Comparison of ENCODE assay signal across 8 cellular contexts in the genomic region with DNA sequence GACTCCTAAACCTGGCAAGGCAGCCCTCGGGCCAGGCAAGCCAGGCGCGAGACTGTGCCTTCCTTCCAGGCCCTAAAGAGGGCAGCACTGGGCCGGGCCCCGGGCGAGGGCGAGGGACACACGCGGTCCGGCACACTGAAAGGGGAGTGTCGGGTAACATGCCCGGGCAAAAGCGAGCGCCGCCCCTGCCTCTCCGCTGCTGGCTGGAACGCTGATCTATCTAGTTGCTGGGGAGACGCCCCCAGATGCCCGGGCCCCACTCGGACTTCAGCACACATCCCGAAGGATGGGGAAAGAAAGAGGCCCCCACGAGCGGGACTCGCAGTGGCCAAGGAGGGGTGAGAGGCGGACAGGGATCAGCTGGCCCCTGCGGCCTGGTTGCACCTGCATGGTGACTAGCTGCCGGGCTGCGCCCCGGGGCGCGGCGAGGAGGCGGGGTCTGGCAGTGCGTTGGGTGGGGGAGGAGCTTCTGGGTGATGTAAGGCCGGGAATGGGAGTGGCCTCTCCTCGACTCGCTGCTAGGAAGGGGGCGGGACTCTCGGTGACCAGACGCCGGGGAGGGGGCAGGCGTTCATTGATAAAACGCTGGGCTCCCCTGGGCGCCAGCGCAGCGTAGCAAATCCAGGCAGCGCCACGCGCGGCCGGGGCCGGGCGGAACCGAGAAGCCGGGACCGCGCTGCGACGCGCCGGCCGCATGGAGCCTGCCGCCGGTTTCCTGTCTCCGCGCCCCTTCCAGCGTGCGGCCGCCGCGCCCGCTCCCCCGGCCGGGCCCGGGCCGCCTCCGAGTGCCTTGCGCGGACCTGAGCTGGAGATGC. TPM values are rescaled to one million over a fixed set of nuclear protein-coding genes. Genes with fewer than 3 reads are reported as not detected.
DNase-seq lines count a peak whose midpoint lies in the region; ATAC-seq and TF ChIP-seq lines count a peak whose summit lies in the region.

Gene PLK3 (plus strand): TSS at position 608 of the 815 bp plus-strand sequence. CDS start 87 bp downstream, at position 695.

- H3K4me1 ChIP-seq in mucosa of stomach (ENCODE audit: control insufficient read depth, insufficient read depth, low read length) = peaks cover 16% of the 10 kb centered on the region

- TF ChIP-seq POLR2A in erythroblast (IDR thresholded peaks at IDR 0.05; ENCODE audit: low read length) = peak; percentile 93

- H3K4me3 Mint-ChIP-seq in activated T-cell treated with anti-CD3 and anti-CD28 coated beads, Interleukin-2, amount 50 U/mL, for 24 hours = peak within 1 kb of the TSS; percentile 88

- peaks cover 9% of the 10 kb centered on the region for H3K36me3 ChIP-seq in mucosa of stomach (ENCODE audit: control insufficient read depth, insufficient read depth, low read length)

- no peaks in the 10 kb centered on the region for H3K27me3 Mint-ChIP-seq in activated T-cell treated with anti-CD3 and anti-CD28 coated beads, Interleukin-2, amount 50 U/mL, for 24 hours

- peak within 1 kb of the TSS; percentile 99 for H3K27ac Mint-ChIP-seq in activated T-cell treated with anti-CD3 and anti-CD28 coated beads, Interleukin-2, amount 50 U/mL, for 24 hours

- no peaks in the 10 kb centered on the region for H3K9me3 Mint-ChIP-seq in activated T-cell treated with anti-CD3 and anti-CD28 coated beads, Interleukin-2, amount 50 U/mL, for 24 hours

- no peaks in the 10 kb centered on the region for H3K27me3 ChIP-seq in mucosa of stomach (ENCODE audit: control insufficient read depth, insufficient read depth, low read length)

- DNase-seq in DMS79 treated with DMSO at 0.1 percent for 48 hours (lab: John Stamatoyannopoulos, UW) = peak; percentile 96
- DNase-seq in KG1 (lab: John Stamatoyannopoulos, UW) = peak; percentile 93
- peak; percentile 99 for DNase-seq in activated T-cell treated with anti-CD3 and anti-CD28 coated beads, Interleukin-2, amount 50 U/mL, for 24 hours
- peak; percentile 98 to 99 for DNase-seq in erythroblast (lab: John Stamatoyannopoulos, UW)
- peak; percentile 95 for DNase-seq in stimulated activated CD8-positive, alpha-beta memory T cell treated with anti-CD3 and anti-CD28 coated beads, Interleukin-7, amount 100 ng/mL, for 1 hour (ENCODE audit: low read depth in 2 of 2)

- H3K4me3 ChIP-seq in mucosa of stomach (ENCODE audit: low read length) = peak within 1 kb of the TSS; percentile 80

- no peaks in the 10 kb centered on the region for H3K9me3 ChIP-seq in mucosa of stomach (ENCODE audit: control insufficient read depth, low read length)

- H3K9ac ChIP-seq in mucosa of stomach (ENCODE audit: low read length) = peak within 1 kb of the TSS; percentile 87

- H3K4me1 Mint-ChIP-seq in activated T-cell treated with anti-CD3 and anti-CD28 coated beads, Interleukin-2, amount 50 U/mL, for 24 hours (ENCODE audit: low read depth) = peaks cover 45% of the 10 kb centered on the region

- peaks cover 46% of the 10 kb centered on the region for H3K36me3 Mint-ChIP-seq in activated T-cell treated with anti-CD3 and anti-CD28 coated beads, Interleukin-2, amount 50 U/mL, for 24 hours (ENCODE audit: low read depth)

- ATAC-seq in GM21723 (IDR thresholded peaks at IDR 0.05; ENCODE audit: unreplicated experiment) = peak; percentile 82

TF ChIP-seq in PFSK-1, 5 proteins besides CTCF, POLR2A, EP300 and RAD21:
- TF ChIP-seq, protein P1, sequence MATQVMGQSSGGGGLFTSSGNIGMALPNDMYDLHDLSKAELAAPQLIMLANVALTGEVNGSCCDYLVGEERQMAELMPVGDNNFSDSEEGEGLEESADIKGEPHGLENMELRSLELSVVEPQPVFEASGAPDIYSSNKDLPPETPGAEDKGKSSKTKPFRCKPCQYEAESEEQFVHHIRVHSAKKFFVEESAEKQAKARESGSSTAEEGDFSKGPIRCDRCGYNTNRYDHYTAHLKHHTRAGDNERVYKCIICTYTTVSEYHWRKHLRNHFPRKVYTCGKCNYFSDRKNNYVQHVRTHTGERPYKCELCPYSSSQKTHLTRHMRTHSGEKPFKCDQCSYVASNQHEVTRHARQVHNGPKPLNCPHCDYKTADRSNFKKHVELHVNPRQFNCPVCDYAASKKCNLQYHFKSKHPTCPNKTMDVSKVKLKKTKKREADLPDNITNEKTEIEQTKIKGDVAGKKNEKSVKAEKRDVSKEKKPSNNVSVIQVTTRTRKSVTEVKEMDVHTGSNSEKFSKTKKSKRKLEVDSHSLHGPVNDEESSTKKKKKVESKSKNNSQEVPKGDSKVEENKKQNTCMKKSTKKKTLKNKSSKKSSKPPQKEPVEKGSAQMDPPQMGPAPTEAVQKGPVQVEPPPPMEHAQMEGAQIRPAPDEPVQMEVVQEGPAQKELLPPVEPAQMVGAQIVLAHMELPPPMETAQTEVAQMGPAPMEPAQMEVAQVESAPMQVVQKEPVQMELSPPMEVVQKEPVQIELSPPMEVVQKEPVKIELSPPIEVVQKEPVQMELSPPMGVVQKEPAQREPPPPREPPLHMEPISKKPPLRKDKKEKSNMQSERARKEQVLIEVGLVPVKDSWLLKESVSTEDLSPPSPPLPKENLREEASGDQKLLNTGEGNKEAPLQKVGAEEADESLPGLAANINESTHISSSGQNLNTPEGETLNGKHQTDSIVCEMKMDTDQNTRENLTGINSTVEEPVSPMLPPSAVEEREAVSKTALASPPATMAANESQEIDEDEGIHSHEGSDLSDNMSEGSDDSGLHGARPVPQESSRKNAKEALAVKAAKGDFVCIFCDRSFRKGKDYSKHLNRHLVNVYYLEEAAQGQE (IDR thresholded peaks at IDR 0.05; ENCODE audit: insufficient read depth in 1 of 2, low read depth in 2 of 2, low read length in 2 of 2) = no peak
- TF ChIP-seq POLR2AphosphoS5 (IDR thresholded peaks at IDR 0.05; ENCODE audit: low read depth, low read length) (peak; percentile 83), TAF1 (IDR thresholded peaks at IDR 0.05; ENCODE audit: borderline replicate concordance, insufficient read depth, low read length) (peak; percentile 43; the same call in 1 of the 2 replicates)
TF ChIP-seq in PFSK-1: peak in this region for 2.

RNA-seq across cellular contexts. Expression of gene PLK3, which starts in this region (rescaled TPM):
- 47.2 TPM for polyA plus RNA-seq in PFSK-1 (2012; ENCODE audit: insufficient read length, low read depth)

Comparison
In these comparisons a context has a peak if more than half of its experiments do, and no peak if none do; other contexts are left out.
1. Peak in every context shown above with its lines: DNase-seq, ATAC-seq and H3K4me3 ChIP-seq.